ENCODE assay signal across 1 cellular context in genomic region chr12:122399254-122399591, GRCh38.
TF ChIP-seq lines count a peak whose summit lies in the region.

No MANE protein-coding gene starts in this region.

TF ChIP-seq in GM23338, 12 proteins besides CTCF, POLR2A, EP300 and RAD21 (continued from another document):
- no peak for TF ChIP-seq REST (IDR thresholded peaks at IDR 0.05; ENCODE audit: unreplicated experiment)
- TF ChIP-seq ZNF331 (CRISPR knock-in tag; IDR thresholded peaks at IDR 0.05; ENCODE audit: low read depth): no peak
- no peak for TF ChIP-seq STAT1 (IDR thresholded peaks at IDR 0.05; ENCODE audit: unreplicated experiment)
- TF ChIP-seq NANOG (IDR thresholded peaks at IDR 0.05; ENCODE audit: borderline replicate concordance): no peak
- no peak for TF ChIP-seq POLR2AphosphoS5 (IDR thresholded peaks at IDR 0.05; ENCODE audit: low read depth)
- TF ChIP-seq ETS1 (IDR thresholded peaks at IDR 0.05): no peak
